14 cellular contexts compared by ENCODE assay signal in genomic region chr3:64740232-64740631, GRCh38. TPM values are rescaled to one million over a fixed set of nuclear protein-coding genes. Genes with fewer than 3 reads are reported as not detected.
DNase-seq lines count a peak whose midpoint lies in the region; ATAC-seq lines count a peak whose summit lies in the region.
"Had no signal": no experiment of that assay in that cellular context is flagged by ENCODE, and none has a peak within 500 bp of the region (broad histone marks: within the 10 kb centered on the region; RNA-seq: fewer than 3 reads in every experiment).

No MANE protein-coding gene starts in this region.

- no peak overlapping the region for H3K23ac ChIP-seq in mesenchymal stem cell (ENCODE audit: low read length in 2 of 2)

- peak overlapping the region; percentile 31 for H3K9ac ChIP-seq in mesenchymal stem cell (ENCODE audit: low read length)

- peak overlapping the region in 1 of 2 experiments; percentile 15 for H2BK12ac ChIP-seq in mesenchymal stem cell (ENCODE audit: low read length in 2 of 2)

- H3K18ac ChIP-seq in mesenchymal stem cell (ENCODE audit: low read depth in 1 of 2, low read length in 2 of 2): peak overlapping the region in 1 of 2 experiments; percentile 67

- no peak overlapping the region for H2BK15ac ChIP-seq in mesenchymal stem cell (ENCODE audit: low read depth, poor library complexity, severe bottlenecking)

- no peak overlapping the region for H3K4me3 ChIP-seq in mesenchymal stem cell (ENCODE audit: insufficient read depth in 1 of 2, low read depth in 1 of 2, low read length in 2 of 2)

- no peak overlapping the region for H3K4ac ChIP-seq in mesenchymal stem cell (ENCODE audit: low read depth in 1 of 2, low read length in 2 of 2)

- no peaks in the 10 kb centered on the region for H3K9me3 ChIP-seq in mesenchymal stem cell (ENCODE audit: control insufficient read depth, low read length)

- no peak overlapping the region for H2AK5ac ChIP-seq in mesenchymal stem cell (ENCODE audit: low read length, severe bottlenecking)

- no peaks in the 10 kb centered on the region for H3K79me1 ChIP-seq in mesenchymal stem cell (replicated peaks; ENCODE audit: low read length, poor library complexity, severe bottlenecking)

- no peaks in the 10 kb centered on the region for H3K4me1 ChIP-seq in mesenchymal stem cell (ENCODE audit: control insufficient read depth, insufficient read depth, low read depth, low read length)

- WGBS in mesenchymal stem cell: 77% methylated on average over 5 of the region's 5 CpGs

- H2BK5ac ChIP-seq in mesenchymal stem cell (ENCODE audit: low read depth, low read length, poor library complexity, severe bottlenecking): no peak overlapping the region

- ATAC-seq in HG03378 (IDR thresholded peaks at IDR 0.05; ENCODE audit: unreplicated experiment): no peak
- ATAC-seq: CD8-positive, alpha-beta T cell had no signal

- no peaks in the 10 kb centered on the region for H3K27me3 ChIP-seq in mesenchymal stem cell (ENCODE audit: control insufficient read depth in 1 of 2, insufficient read depth in 1 of 2, low read length in 2 of 2)

- H3K4me2 ChIP-seq in mesenchymal stem cell (ENCODE audit: low read length, poor library complexity, severe bottlenecking): no peak overlapping the region

- no peak overlapping the region for H4K91ac ChIP-seq in mesenchymal stem cell (ENCODE audit: low read length)

- H2BK120ac ChIP-seq in mesenchymal stem cell (ENCODE audit: low read depth, low read length): no peak overlapping the region

- H3K36me3 ChIP-seq in mesenchymal stem cell (ENCODE audit: control insufficient read depth in 1 of 2, insufficient read depth in 2 of 2, low read depth in 1 of 2, low read length in 2 of 2): no peaks in the 10 kb centered on the region

- no peak overlapping the region for H4K8ac ChIP-seq in mesenchymal stem cell (ENCODE audit: low read length)

- H3K14ac ChIP-seq in mesenchymal stem cell (ENCODE audit: low read length in 2 of 2): no peak overlapping the region

- H2AFZ ChIP-seq in mesenchymal stem cell (ENCODE audit: low read depth, low read length): no peak overlapping the region

- peak; percentile 5 for DNase-seq in M059J (ENCODE audit: low read depth)
- DNase-seq in dermis microvascular lymphatic vessel endothelial cell (ENCODE audit: low read depth in 2 of 2): peak; percentile 26 to 66
- DNase-seq in mesenchymal stem cell: peak; percentile 80
- peak; percentile 38 for DNase-seq in stromal cell of bone marrow (ENCODE audit: low read depth)
- DNase-seq in effector CD4-positive, alpha-beta T cell: no peak
- no peak for DNase-seq in COR-L47 (lab: John Stamatoyannopoulos, UW)
- no peak for DNase-seq in GF-D8 (lab: John Stamatoyannopoulos, UW)
- DNase-seq: activated CD4-positive, CD25-positive, alpha-beta regulatory T cell treated with anti-CD3 and anti-CD28 coated beads, Interleukin-2, amount 50 U/mL, for 72 hours; CD8-positive, alpha-beta T cell; midbrain; NCI-H1105; NCI-H446 treated with DMSO at 0.1 percent for 48 hours; T-helper 1 cell had no signal

- no peak overlapping the region for H3K27ac ChIP-seq in mesenchymal stem cell (ENCODE audit: low read length, poor library complexity, severe bottlenecking)

RNA-seq across cellular contexts. Expression of gene ADAMTS9, which starts 52.4 kb away (rescaled TPM):
- 0.15 TPM in 2 replicates for total RNA-seq in M059J (2014; rRNA removed; shearing (Covaris generic))
- total RNA-seq in dermis microvascular lymphatic vessel endothelial cell: 33.4 and 38.2 TPM in 2 replicates
- polyA plus RNA-seq in mesenchymal stem cell (2013, experiment 1 of 2): 13.6 TPM
- polyA plus RNA-seq in mesenchymal stem cell (2013, experiment 2 of 2): 12.3 TPM
- total RNA-seq: CD8-positive, alpha-beta T cell had no signal

Comparison
In these comparisons a context has a peak if more than half of its experiments do, and no peak if none do; other contexts are left out.
1. DNase-seq: peak in M059J (single experiment), dermis microvascular lymphatic vessel endothelial cell (2 of 2), mesenchymal stem cell (single experiment) and stromal cell of bone marrow (single experiment); none in effector CD4-positive, alpha-beta T cell (single experiment), COR-L47 (single experiment) and GF-D8 (single experiment).
2. RNA of gene ADAMTS9, which starts 52.4 kb away (total RNA-seq): 33.4 to 38.2 TPM in dermis microvascular lymphatic vessel endothelial cell; 0.15 TPM in M059J; every median in the first group is over 10 times any median in the second.